20 cellular contexts compared by ENCODE assay signal in the genomic region with DNA sequence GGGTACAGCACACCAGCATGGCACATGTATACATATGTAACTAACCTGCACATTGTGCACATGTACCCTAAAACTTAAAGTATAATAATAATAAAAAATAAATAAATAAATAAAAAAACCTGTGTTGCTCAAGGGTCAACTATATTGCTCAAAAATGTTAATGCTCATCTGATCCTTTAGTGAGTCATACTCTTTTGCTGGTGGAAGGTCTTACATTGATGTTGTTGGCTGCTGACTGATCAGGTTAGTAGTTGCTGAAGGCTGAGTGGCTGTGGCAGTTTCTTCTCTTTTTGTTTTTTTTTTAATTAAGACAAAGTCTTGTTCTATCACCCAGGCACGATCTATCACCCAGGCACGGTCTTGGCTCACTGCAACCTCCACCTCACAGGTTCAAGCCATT.
"Had no signal": no experiment of that assay in that cellular context is flagged by ENCODE, and none has a peak within 500 bp of the region (broad histone marks: within the 10 kb centered on the region; RNA-seq: fewer than 3 reads in every experiment).

No MANE protein-coding gene starts in this region.

- H3K27me3 ChIP-seq: brain microvascular endothelial cell, spleen had no signal

- H3K27me3 Mint-ChIP-seq: activated CD4-positive, alpha-beta T cell treated with anti-CD3 and anti-CD28 coated beads, Interleukin-2, amount 10 ng/mL, durations not matched to agents 7 days and 5 days; activated naive CD8-positive, alpha-beta T cell treated with anti-CD3 and anti-CD28 coated beads for 36 hours; dendritic cell treated with granulocyte-macrophage colony-stimulating factor and Interleukin-4, amounts not matched to agents 40 ng/mL and 50 ng/mL, for 4 days; effector memory CD8-positive, alpha-beta T cell; stimulated activated naive CD8-positive, alpha-beta T cell treated with anti-CD3 and anti-CD28 coated beads, Interleukin-15, amount 100 ng/mL, for 72 hours; type B pancreatic cell had no signal

- H3K4me1 ChIP-seq: lower lobe of right lung, prostate gland, spleen had no signal

- DNase-seq: activated CD4-positive, alpha-beta T cell treated with anti-CD3 and anti-CD28 coated beads, Interleukin-2, amount 10 ng/mL, durations not matched to agents 7 days and 5 days; activated CD4-positive, CD25-positive, alpha-beta regulatory T cell; activated CD8-positive, alpha-beta memory T cell treated with anti-CD3 and anti-CD28 coated beads for 24 hours; activated naive CD8-positive, alpha-beta T cell treated with anti-CD3 and anti-CD28 coated beads for 36 hours; anterior cingulate cortex; brain microvascular endothelial cell; cerebellar nuclear complex; effector memory CD8-positive, alpha-beta T cell; glutamatergic neuron; lower lobe of right lung; spleen; stimulated activated naive CD8-positive, alpha-beta T cell treated with anti-CD3 and anti-CD28 coated beads, Interleukin-15, amount 100 ng/mL, for 72 hours; SW 1271 had no signal

- H3K4me3 ChIP-seq: lower lobe of right lung, prostate gland, spleen had no signal

- ATAC-seq: effector memory CD8-positive, alpha-beta T cell; lower lobe of right lung; sciatic nerve; stimulated activated naive CD8-positive, alpha-beta T cell treated with anti-CD3 and anti-CD28 coated beads, Interleukin-15, amount 100 ng/mL, for 72 hours had no signal

- H3K4me1 Mint-ChIP-seq: activated CD4-positive, alpha-beta T cell treated with anti-CD3 and anti-CD28 coated beads, Interleukin-2, amount 10 ng/mL, durations not matched to agents 7 days and 5 days; activated naive CD8-positive, alpha-beta T cell treated with anti-CD3 and anti-CD28 coated beads for 36 hours; neural crest cell; stimulated activated naive CD8-positive, alpha-beta T cell treated with anti-CD3 and anti-CD28 coated beads, Interleukin-15, amount 100 ng/mL, for 72 hours had no signal

- H3K27ac Mint-ChIP-seq: activated CD4-positive, alpha-beta T cell treated with anti-CD3 and anti-CD28 coated beads, Interleukin-2, amount 10 ng/mL, durations not matched to agents 7 days and 5 days; activated naive CD8-positive, alpha-beta T cell treated with anti-CD3 and anti-CD28 coated beads for 36 hours; activated T-helper 1 cell treated with anti-CD3 and anti-CD28 coated beads, Interleukin-12 subunit alpha, Interleukin-12 subunit beta, Interleukin-2, Interleukin-4 antibody, amounts not matched to agents 30 ng/mL and 10 ng/mL and 1 ng/mL, durations not matched to agents 14 hours and 24 hours and 36 hours; dendritic cell treated with granulocyte-macrophage colony-stimulating factor and Interleukin-4, amounts not matched to agents 40 ng/mL and 50 ng/mL, for 4 days; stimulated activated naive CD8-positive, alpha-beta T cell treated with anti-CD3 and anti-CD28 coated beads, Interleukin-15, amount 100 ng/mL, for 72 hours; T-helper 2 cell treated with Interferon-gamma antibody and Interleukin-4, amounts not matched to agents 5 μg/mL and 100 μg/mL, for 36 hours; type B pancreatic cell had no signal

- H3K27ac ChIP-seq: brain microvascular endothelial cell, lower lobe of right lung, prostate gland, spleen had no signal

- H3K9me3 Mint-ChIP-seq: activated CD4-positive, alpha-beta T cell treated with anti-CD3 and anti-CD28 coated beads, Interleukin-2, amount 10 ng/mL, durations not matched to agents 7 days and 5 days; activated naive CD8-positive, alpha-beta T cell treated with anti-CD3 and anti-CD28 coated beads for 36 hours; activated T-helper 1 cell treated with anti-CD3 and anti-CD28 coated beads, Interleukin-12 subunit alpha, Interleukin-12 subunit beta, Interleukin-2, Interleukin-4 antibody, amounts not matched to agents 30 ng/mL and 10 ng/mL and 1 ng/mL, durations not matched to agents 14 hours and 24 hours and 36 hours; dendritic cell treated with granulocyte-macrophage colony-stimulating factor and Interleukin-4, amounts not matched to agents 40 ng/mL and 50 ng/mL, for 4 days; effector memory CD8-positive, alpha-beta T cell; neural crest cell; stimulated activated naive CD8-positive, alpha-beta T cell treated with anti-CD3 and anti-CD28 coated beads, Interleukin-15, amount 100 ng/mL, for 72 hours; type B pancreatic cell had no signal

- H3K4me3 Mint-ChIP-seq: activated CD4-positive, alpha-beta T cell treated with anti-CD3 and anti-CD28 coated beads, Interleukin-2, amount 10 ng/mL, durations not matched to agents 7 days and 5 days; activated naive CD8-positive, alpha-beta T cell treated with anti-CD3 and anti-CD28 coated beads for 36 hours; activated T-helper 1 cell treated with anti-CD3 and anti-CD28 coated beads, Interleukin-12 subunit alpha, Interleukin-12 subunit beta, Interleukin-2, Interleukin-4 antibody, amounts not matched to agents 30 ng/mL and 10 ng/mL and 1 ng/mL, durations not matched to agents 14 hours and 24 hours and 36 hours; dendritic cell treated with granulocyte-macrophage colony-stimulating factor and Interleukin-4, amounts not matched to agents 40 ng/mL and 50 ng/mL, for 4 days; neural crest cell; stimulated activated naive CD8-positive, alpha-beta T cell treated with anti-CD3 and anti-CD28 coated beads, Interleukin-15, amount 100 ng/mL, for 72 hours; T-helper 2 cell treated with Interferon-gamma antibody and Interleukin-4, amounts not matched to agents 5 μg/mL and 100 μg/mL, for 36 hours; type B pancreatic cell had no signal

- H3K9me3 ChIP-seq: lower lobe of right lung, prostate gland, spleen had no signal
